ENCODE assay signal across 8 cellular contexts in genomic region chr12:6450869-6451347, GRCh38. TPM values are rescaled to one million over a fixed set of nuclear protein-coding genes. Genes with fewer than 3 reads are reported as not detected.
DNase-seq lines count a peak whose midpoint lies in the region; ATAC-seq, FAIRE-seq and TF ChIP-seq lines count a peak whose summit lies in the region.

No MANE protein-coding gene starts in this region.

- H3K27me3 ChIP-seq in bronchial epithelial cell (ENCODE audit: control insufficient read depth, insufficient read depth, low read length) (no peaks in the 10 kb centered on the region), lung (ENCODE audit: control insufficient read depth, insufficient read depth) (no peaks in the 10 kb centered on the region)

- peaks cover 0 to 8% of the 10 kb centered on the region in 2 donors for H3K4me1 ChIP-seq in lung (ENCODE audit: control insufficient read depth in 2 of 2, insufficient read depth in 2 of 2, low read length in 2 of 2)

- peak overlapping the region; percentile 52 for H3K4me3 ChIP-seq in bronchial epithelial cell (ENCODE audit: low read depth, low read length)
- H3K4me3 ChIP-seq in lung = peak overlapping the region; percentile 70

- peaks cover 1% of the 10 kb centered on the region for H3K36me3 ChIP-seq in bronchial epithelial cell (ENCODE audit: control insufficient read depth, insufficient read depth, low read length)
- H3K36me3 ChIP-seq in lung (ENCODE audit: control insufficient read depth in 2 of 2, insufficient read depth in 2 of 2, low read length in 2 of 2) = peaks cover 0 to 12% of the 10 kb centered on the region in 2 donors

- H3K9me3 Mint-ChIP-seq in type B pancreatic cell = no peaks in the 10 kb centered on the region

- peak; percentile 47 to 64 for DNase-seq in stimulated activated CD4-positive, alpha-beta T cell treated with anti-CD3 and anti-CD28 coated beads, Interleukin-2, amount 100 ng/mL, for 24 hours
- no peak for DNase-seq in stimulated activated CD4-positive, alpha-beta T cell treated with anti-CD3 and anti-CD28 coated beads, Interleukin-2, amount 100 ng/mL, for 48 hours
- DNase-seq in bronchial epithelial cell (ENCODE audit: low read depth) (no peak), lung (ENCODE audit: low spot score) (no peak), type B pancreatic cell (ENCODE audit: extremely low spot score, unreplicated experiment) (no peak), HTR-8/SVneo (ENCODE audit: insufficient read length, low spot score) (no peak), retina (no peak)

- peak overlapping the region; percentile 93 for H3K27ac Mint-ChIP-seq in type B pancreatic cell

- ATAC-seq in lung (ENCODE audit: insufficient read depth, low FRiP score) (no peak), HG02973 (IDR thresholded peaks at IDR 0.05; ENCODE audit: unreplicated experiment) (no peak)

- H3K9me3 ChIP-seq in lung (ENCODE audit: control insufficient read depth in 2 of 2, insufficient read depth in 1 of 2, low read length in 1 of 2) = no peaks in the 10 kb centered on the region

- H3K4me1 Mint-ChIP-seq in type B pancreatic cell (ENCODE audit: unreplicated experiment) = peaks cover 25% of the 10 kb centered on the region

- peak overlapping the region; percentile 90 for H3K4me3 Mint-ChIP-seq in type B pancreatic cell

- no peaks in the 10 kb centered on the region for H3K27me3 Mint-ChIP-seq in type B pancreatic cell

- no peak for FAIRE-seq in bronchial epithelial cell (lab: Jason Lieb, UNC)
- no peak for FAIRE-seq in HTR-8/SVneo (lab: Jason Lieb, UNC)

- H3K27ac ChIP-seq in lung (ENCODE audit: low read depth in 1 of 2, low read length in 1 of 2) = peak overlapping the region; percentile 95 to 99

- TF ChIP-seq CTCF in bronchial epithelial cell (IDR thresholded peaks at IDR 0.05; ENCODE audit: insufficient read depth, low read length, severe bottlenecking) = no peak
- TF ChIP-seq CTCF in lung (IDR thresholded peaks at IDR 0.05; ENCODE audit: control extremely low read depth, extremely low read depth) = no peak
- no peak for TF ChIP-seq CTCF in type B pancreatic cell (conservative IDR thresholded peaks at IDR 0.05)

- 7 to 16% methylated on average over 11 of the region's 11 CpGs for WGBS in lung, 2 donors

- peaks cover 12% of the 10 kb centered on the region for H3K36me3 Mint-ChIP-seq in type B pancreatic cell

RNA-seq across cellular contexts. Expression of gene TAPBPL, which starts 0.9 kb away (rescaled TPM):
- total RNA-seq in bronchial epithelial cell (1.8 and 3.1 TPM in 2 replicates), lung (10 to 100 TPM; 27.4 to 28.2 TPM), type B pancreatic cell (ENCODE audit: low replicate concordance) (12.4 and 21.1 TPM in 2 replicates)
- polyA plus RNA-seq in lung = 10 to 100 TPM; 11.2 to 26.8 TPM

RNA-seq across cellular contexts. Expression of gene CD27, which starts 6.2 kb away (rescaled TPM):
- total RNA-seq in bronchial epithelial cell (not detected in 2 replicates), lung (1 to 10 TPM; 1.9 to 2.0 TPM), type B pancreatic cell (ENCODE audit: low replicate concordance) (not detected in 2 replicates)
- polyA plus RNA-seq in lung = 1 to 10 TPM; 1.5 to 3.1 TPM

RNA-seq across cellular contexts. Expression of gene VAMP1, which starts 19.6 kb away (rescaled TPM):
- total RNA-seq in bronchial epithelial cell = 0.26 and 3.1 TPM in 2 replicates
- 10 to 100 TPM in 1 of 2 donors, 1 to 10 TPM in 1; 7.5 to 14.1 TPM for total RNA-seq in lung
- 1 to 10 TPM; 4.7 to 5.1 TPM for polyA plus RNA-seq in lung
- total RNA-seq in type B pancreatic cell (ENCODE audit: low replicate concordance) = 10.1 and 12.7 TPM in 2 replicates

RNA-seq across cellular contexts. Expression of gene MRPL51, which starts 42.2 kb away (rescaled TPM):
- 61.1 and 102 TPM in 2 replicates for total RNA-seq in bronchial epithelial cell
- 100 to 1,000 TPM in 1 of 2 donors, 10 to 100 TPM in 1; 34.5 to 123 TPM for total RNA-seq in lung
- polyA plus RNA-seq in lung = 100 to 1,000 TPM in 1 of 2 donors, 10 to 100 TPM in 1; 80.4 to 103 TPM
- 213 and 396 TPM in 2 replicates for total RNA-seq in type B pancreatic cell (ENCODE audit: low replicate concordance)

RNA-seq across cellular contexts. Expression of gene NCAPD2, which starts 43.0 kb away (rescaled TPM):
- total RNA-seq in bronchial epithelial cell (14.7 and 17.9 TPM in 2 replicates), lung (10 to 100 TPM; 19.8 to 30.7 TPM), type B pancreatic cell (ENCODE audit: low replicate concordance) (96.5 and 109 TPM in 2 replicates)
- 10 to 100 TPM in 1 of 2 donors, 1 to 10 TPM in 1; 5.8 to 11.8 TPM for polyA plus RNA-seq in lung

Comparison
In these comparisons a context has a peak if more than half of its experiments do, and no peak if none do; other contexts are left out.
1. DNase-seq: peak in stimulated activated CD4-positive, alpha-beta T cell treated with anti-CD3 and anti-CD28 coated beads, Interleukin-2, amount 100 ng/mL, for 24 hours (2 of 2); none in stimulated activated CD4-positive, alpha-beta T cell treated with anti-CD3 and anti-CD28 coated beads, Interleukin-2, amount 100 ng/mL, for 48 hours (0 of 2), bronchial epithelial cell (single experiment), lung (single experiment), type B pancreatic cell (single experiment), HTR-8/SVneo (single experiment) and retina (single experiment).